ENCODE assay signal across 9 cellular contexts in genomic region chr17:42518755-42519545, GRCh38. TPM values are rescaled to one million over a fixed set of nuclear protein-coding genes. Genes with fewer than 3 reads are reported as not detected.
DNase-seq lines count a peak whose midpoint lies in the region; ATAC-seq and TF ChIP-seq lines count a peak whose summit lies in the region.
"Had no signal": no experiment of that assay in that cellular context is flagged by ENCODE, and none has a peak within 500 bp of the region (broad histone marks: within the 10 kb centered on the region; RNA-seq: fewer than 3 reads in every experiment).

No MANE protein-coding gene starts in this region.

- H3K4me3 ChIP-seq in heart right ventricle (peak overlapping the region in 2 of 10 donors; percentile 1 to 15), gastrocnemius medialis (no peak overlapping the region)

- TF ChIP-seq CTCF in heart right ventricle (IDR thresholded peaks at IDR 0.05): no peak
- no peak for TF ChIP-seq CTCF in gastrocnemius medialis (IDR thresholded peaks at IDR 0.05 in 4 of 5, conservative IDR thresholded peaks at IDR 0.05 in 1 of 5)

- in situ Hi-C loops in gastrocnemius medialis (cut with MboI; ENCODE audit: low sequenced_read_pairs in 4 of 4): no loop called here

- H3K9me3 ChIP-seq in heart right ventricle: no peaks in the 10 kb centered on the region
- no peaks in the 10 kb centered on the region for H3K9me3 ChIP-seq in gastrocnemius medialis

- 14 to 17% methylated on average over 6 of the region's 6 CpGs for WGBS in heart right ventricle, 2 donors

- peaks cover 0 to 58% (median 8%) of the 10 kb centered on the region in 9 donors for H3K36me3 ChIP-seq in heart right ventricle
- H3K36me3 ChIP-seq in gastrocnemius medialis: peaks cover 0 to 36% of the 10 kb centered on the region in 2 donors

- intact Hi-C loops in heart right ventricle (cut with DNase I) (loop anchor here in 9 of 10 donors (5.0 to 10.0 kb wide), 10 partner anchors 84 to 394 kb away; partner anchors contain the start of genes CAVIN1 (in 7 of the 9), HSPB9 (in 1 of the 9) and KAT2A (in 1 of the 9)), gastrocnemius medialis (cut with DNase I; ENCODE audit: low total_unique reads) (loop anchor here (2.0 to 5.0 kb wide), 3 partner anchors 60 to 197 kb away; partner anchors contain the start of gene ATP6V0A1)

- no peaks in the 10 kb centered on the region for H3K27me3 ChIP-seq in heart right ventricle
- H3K27me3 ChIP-seq in gastrocnemius medialis: no peaks in the 10 kb centered on the region

- H3K4me1 ChIP-seq in heart right ventricle: peaks cover 60 to 90% (median 74%) of the 10 kb centered on the region in 9 donors
- peaks cover 63 to 65% of the 10 kb centered on the region in 2 donors for H3K4me1 ChIP-seq in gastrocnemius medialis

- no peak for TF ChIP-seq POLR2A in gastrocnemius medialis (IDR thresholded peaks at IDR 0.05)

- peak; percentile 69 for DNase-seq in GDM1 (lab: John Stamatoyannopoulos, UW)
- peak; percentile 57 for DNase-seq in UCSD-AML1 (lab: John Stamatoyannopoulos, UW; ENCODE audit: unreplicated experiment)
- peak; percentile 55 to 77 for DNase-seq in heart right ventricle
- peak in 1 of 2 donors; percentile 61 for DNase-seq in gastrocnemius medialis
- no peak for DNase-seq in NCI-H1417 treated with DMSO at 0.1 percent for 48 hours (lab: John Stamatoyannopoulos, UW)
- DNase-seq in RPMI8226: no peak
- DNase-seq in activated CD8-positive, alpha-beta memory T cell treated with anti-CD3 and anti-CD28 coated beads, Interleukin-2, amount 50 U/mL, for 48 hours: no peak
- DNase-seq in NOMO-1 treated with dmso at 0.1 percent for 144 hours (lab: John Stamatoyannopoulos, UW; ENCODE audit: unreplicated experiment): no peak
- DNase-seq: NCI-H1105 treated with DMSO at 0.1 percent for 48 hours had no signal

- H3K27ac ChIP-seq in heart right ventricle: peak overlapping the region; percentile 92 to 98 (median 95)
- peak overlapping the region; percentile 77 to 89 (median 86) for H3K27ac ChIP-seq in gastrocnemius medialis

- ATAC-seq in heart right ventricle (peak; percentile 8 to 66 (median 48)), gastrocnemius medialis (peak; percentile 7 to 26)

RNA-seq across cellular contexts. Expression of gene NAGLU, which starts 17.1 kb away (rescaled TPM):
- total RNA-seq in heart right ventricle (10 to 100 TPM in 5 of 10 donors, 1 to 10 TPM in 5; 6.8 to 16.0 (median 9.8) TPM), gastrocnemius medialis (10 to 100 TPM; 16.4 to 30.1 (median 24.1) TPM)
- 10 to 100 TPM; 17.0 to 18.3 TPM for polyA plus RNA-seq in heart right ventricle

RNA-seq across cellular contexts. Expression of gene HSD17B1, which starts 33.8 kb away (rescaled TPM):
- total RNA-seq in heart right ventricle (1 to 10 TPM in 2 of 10 donors, under 1 TPM in 8; 0.50 to 2.3 (median 0.78) TPM), gastrocnemius medialis (under 1 TPM in 3 of 4 donors, not detected in 1; 0.33 to 0.66 (median 0.47) TPM)
- polyA plus RNA-seq in heart right ventricle: 1 to 10 TPM; 2.2 to 2.6 TPM

RNA-seq across cellular contexts. Expression of gene COASY, which starts 43.0 kb away (rescaled TPM):
- 10 to 100 TPM; 29.7 to 56.9 (median 32.9) TPM for total RNA-seq in heart right ventricle
- 10 to 100 TPM; 46.8 to 50.8 TPM for polyA plus RNA-seq in heart right ventricle
- 10 to 100 TPM; 22.4 to 39.9 (median 27.5) TPM for total RNA-seq in gastrocnemius medialis

RNA-seq across cellular contexts. Expression of gene MLX, which starts 48.0 kb away (rescaled TPM):
- 10 to 100 TPM; 45.7 to 87.2 (median 56.4) TPM for total RNA-seq in heart right ventricle
- 10 to 100 TPM; 55.8 to 61.2 TPM for polyA plus RNA-seq in heart right ventricle
- total RNA-seq in gastrocnemius medialis: 10 to 100 TPM; 49.7 to 81.9 (median 53.8) TPM

RNA-seq across cellular contexts. Expression of gene PSMC3IP, which starts 58.6 kb away (rescaled TPM):
- total RNA-seq in heart right ventricle: 1 to 10 TPM; 1.1 to 3.1 (median 1.6) TPM
- polyA plus RNA-seq in heart right ventricle: 1 to 10 TPM; 2.9 TPM
- total RNA-seq in gastrocnemius medialis: 1 to 10 TPM in 2 of 4 donors, under 1 TPM in 2; 0.46 to 2.7 (median 1.4) TPM

Comparison
In these comparisons a context has a peak if more than half of its experiments do, and no peak if none do; other contexts are left out.
1. DNase-seq: peak in GDM1 (single experiment), UCSD-AML1 (single experiment) and heart right ventricle (2 of 2); none in NCI-H1417 treated with DMSO at 0.1 percent for 48 hours (single experiment), RPMI8226 (single experiment), activated CD8-positive, alpha-beta memory T cell treated with anti-CD3 and anti-CD28 coated beads, Interleukin-2, amount 50 U/mL, for 48 hours (single experiment) and NOMO-1 treated with dmso at 0.1 percent for 144 hours (single experiment).